ENCODE assay signal across 21 cellular contexts in the genomic region with DNA sequence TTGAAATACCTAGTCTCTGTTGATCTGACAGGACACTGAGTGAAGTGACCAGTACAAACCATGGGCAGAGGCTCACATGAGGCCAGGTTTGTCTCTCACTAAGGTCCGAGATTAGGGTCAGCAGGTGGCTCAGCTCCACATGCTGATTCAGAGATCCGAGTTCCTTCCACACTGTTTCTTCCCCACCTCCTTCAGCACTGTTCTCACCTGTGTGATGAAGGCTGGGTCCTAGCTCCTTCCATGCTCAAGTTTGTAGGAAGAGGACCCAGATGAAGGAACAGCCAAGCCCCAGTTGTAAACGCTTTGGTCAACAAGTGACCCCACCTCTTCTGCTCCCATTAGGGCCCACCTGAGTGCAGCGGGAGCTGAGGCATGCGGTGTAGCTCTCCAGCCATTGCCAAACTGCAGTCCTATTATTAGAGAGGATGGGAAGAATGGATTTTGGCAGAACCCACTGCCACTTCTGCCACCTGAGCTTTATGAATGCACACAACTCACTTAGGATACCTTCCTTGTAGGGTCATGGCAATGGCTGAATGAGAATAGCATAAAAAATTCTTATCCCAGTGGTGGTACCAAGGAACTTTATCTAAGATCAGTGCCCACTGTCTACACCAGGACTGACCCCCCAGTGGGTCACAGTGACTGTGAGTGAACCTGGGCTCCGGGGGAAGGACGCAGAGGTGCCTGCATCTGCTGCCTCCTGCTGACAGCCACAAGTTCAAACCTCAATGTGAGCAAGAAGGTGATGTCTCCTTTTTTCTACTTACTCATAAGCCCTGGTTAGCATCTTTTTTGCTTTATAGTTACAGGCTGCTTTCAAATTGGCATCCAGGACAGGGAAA.
A peak's percentile ranks its signal among the peaks of the same experiment; 100 is the strongest.
DNase-seq lines count a peak whose midpoint lies in the region; ATAC-seq and TF ChIP-seq lines count a peak whose summit lies in the region.
"Had no signal": no experiment of that assay in that cellular context is flagged by ENCODE, and none has a peak within 500 bp of the region (broad histone marks: within the 10 kb centered on the region; RNA-seq: fewer than 3 reads in every experiment).

No MANE protein-coding gene starts in this region.

- peaks cover 23% of the 10 kb centered on the region for H3K27me3 Mint-ChIP-seq in T-helper 2 cell treated with Interferon-gamma antibody and Interleukin-4, amounts not matched to agents 5 μg/mL and 100 μg/mL, for 36 hours (ENCODE audit: low read depth)
- H3K27me3 Mint-ChIP-seq: activated CD4-positive, alpha-beta T cell treated with anti-CD3 and anti-CD28 coated beads for 36 hours had no signal

- H3K36me3 ChIP-seq in testis (ENCODE audit: low read depth, missing control alignments) (no peaks in the 10 kb centered on the region), WERI-Rb-1 (no peaks in the 10 kb centered on the region)
- H3K36me3 ChIP-seq: tibial nerve had no signal

- H3K4me3 ChIP-seq in testis (no peak overlapping the region), WERI-Rb-1 (ENCODE audit: low read depth, low read length) (no peak overlapping the region)
- H3K4me3 ChIP-seq: tibial nerve had no signal

- no peak for TF ChIP-seq CTCF in testis (IDR thresholded peaks at IDR 0.05)
- no peak for TF ChIP-seq CTCF in WERI-Rb-1 (IDR thresholded peaks at IDR 0.05; ENCODE audit: low read depth, low read length)

- no peaks in the 10 kb centered on the region for H3K4me1 ChIP-seq in testis
- H3K4me1 ChIP-seq: foreskin keratinocyte had no signal

- no peaks in the 10 kb centered on the region for H3K36me3 Mint-ChIP-seq in T-helper 2 cell treated with Interferon-gamma antibody and Interleukin-4, amounts not matched to agents 5 μg/mL and 100 μg/mL, for 36 hours (ENCODE audit: low read depth)
- H3K36me3 Mint-ChIP-seq: naive thymus-derived CD8-positive, alpha-beta T cell had no signal

- H3K27me3 ChIP-seq in testis (no peaks in the 10 kb centered on the region), WERI-Rb-1 (ENCODE audit: insufficient read depth, low read depth, severe bottlenecking) (no peaks in the 10 kb centered on the region)
- H3K27me3 ChIP-seq: foreskin keratinocyte, tibial nerve had no signal

- intact Hi-C loops in testis (cut with DNase I; ENCODE audit: low total_unique reads), result no loop called here

- no peak for ATAC-seq in left lobe of liver
- ATAC-seq in GM19351 (IDR thresholded peaks at IDR 0.05; ENCODE audit: unreplicated experiment), result no peak
- ATAC-seq: activated CD4-positive, alpha-beta T cell treated with anti-CD3 and anti-CD28 coated beads for 36 hours; foreskin keratinocyte; naive thymus-derived CD8-positive, alpha-beta T cell had no signal

- no peak overlapping the region for H3K27ac Mint-ChIP-seq in T-helper 2 cell treated with Interferon-gamma antibody and Interleukin-4, amounts not matched to agents 5 μg/mL and 100 μg/mL, for 36 hours
- H3K27ac Mint-ChIP-seq: activated CD4-positive, alpha-beta T cell treated with anti-CD3 and anti-CD28 coated beads for 36 hours; naive thymus-derived CD8-positive, alpha-beta T cell had no signal

- 91 to 93% methylated on average over 6 to 7 of the region's 7 CpGs for WGBS in testis, 2 donors

- TF ChIP-seq POLR2A in testis (IDR thresholded peaks at IDR 0.05), result no peak

- DNase-seq in T-helper 2 cell treated with Interferon-gamma antibody and Interleukin-4, amounts not matched to agents 5 μg/mL and 100 μg/mL, for 36 hours (ENCODE audit: low spot score), result peak; percentile 2
- DNase-seq in T-helper 2 cell, result no peak
- peak; percentile 13 for DNase-seq in activated CD8-positive, alpha-beta memory T cell treated with anti-CD3 and anti-CD28 coated beads, Interleukin-2, amount 50 U/mL, for 48 hours
- DNase-seq in left lobe of liver (ENCODE audit: low spot score), result peak; percentile 26
- peak; percentile 4 for DNase-seq in testis
- DNase-seq in LoVo (ENCODE audit: low spot score), result no peak
- no peak for DNase-seq in WERI-Rb-1
- DNase-seq: activated CD4-positive, alpha-beta T cell treated with anti-CD3 and anti-CD28 coated beads for 36 hours; activated gamma-delta T cell treated with Interleukin-2 at 50 U/mL for 16 hours; AML-193; DMS79 treated with DMSO at 0.1 percent for 48 hours; foreskin keratinocyte; IMR-90; mesenchymal stem cell; MM.1S; naive thymus-derived CD8-positive, alpha-beta T cell; stimulated activated naive CD4-positive, alpha-beta T cell treated with Interleukin-2 at 50 U/mL for 16 hours; SW 1271 had no signal

- H3K9me3 ChIP-seq in testis, result no peaks in the 10 kb centered on the region
- no peaks in the 10 kb centered on the region for H3K9me3 ChIP-seq in WERI-Rb-1 (ENCODE audit: severe bottlenecking)
- H3K9me3 ChIP-seq: tibial nerve had no signal

- no peak overlapping the region for H3K4me3 Mint-ChIP-seq in T-helper 2 cell treated with Interferon-gamma antibody and Interleukin-4, amounts not matched to agents 5 μg/mL and 100 μg/mL, for 36 hours
- H3K4me3 Mint-ChIP-seq: activated CD4-positive, alpha-beta T cell treated with anti-CD3 and anti-CD28 coated beads for 36 hours; naive thymus-derived CD8-positive, alpha-beta T cell had no signal

- peaks cover 2% of the 10 kb centered on the region for H3K4me1 Mint-ChIP-seq in T-helper 2 cell treated with Interferon-gamma antibody and Interleukin-4, amounts not matched to agents 5 μg/mL and 100 μg/mL, for 36 hours (ENCODE audit: low read depth)
- H3K4me1 Mint-ChIP-seq: activated CD4-positive, alpha-beta T cell treated with anti-CD3 and anti-CD28 coated beads for 36 hours had no signal

- no peaks in the 10 kb centered on the region for H3K9me3 Mint-ChIP-seq in T-helper 2 cell treated with Interferon-gamma antibody and Interleukin-4, amounts not matched to agents 5 μg/mL and 100 μg/mL, for 36 hours
- H3K9me3 Mint-ChIP-seq: naive thymus-derived CD8-positive, alpha-beta T cell had no signal

- H3K27ac ChIP-seq in testis (no peak overlapping the region), WERI-Rb-1 (no peak overlapping the region)
- H3K27ac ChIP-seq: 22Rv1, foreskin keratinocyte, tibial nerve had no signal

Comparison
In these comparisons a context has a peak if more than half of its experiments do, and no peak if none do; other contexts are left out.
1. DNase-seq: peak in T-helper 2 cell treated with Interferon-gamma antibody and Interleukin-4, amounts not matched to agents 5 μg/mL and 100 μg/mL, for 36 hours (single experiment), activated CD8-positive, alpha-beta memory T cell treated with anti-CD3 and anti-CD28 coated beads, Interleukin-2, amount 50 U/mL, for 48 hours (single experiment), left lobe of liver (single experiment) and testis (single experiment); none in T-helper 2 cell (0 of 5), LoVo (single experiment) and WERI-Rb-1 (single experiment).